Comparison of ENCODE assay signal across 13 cellular contexts in the genomic region with DNA sequence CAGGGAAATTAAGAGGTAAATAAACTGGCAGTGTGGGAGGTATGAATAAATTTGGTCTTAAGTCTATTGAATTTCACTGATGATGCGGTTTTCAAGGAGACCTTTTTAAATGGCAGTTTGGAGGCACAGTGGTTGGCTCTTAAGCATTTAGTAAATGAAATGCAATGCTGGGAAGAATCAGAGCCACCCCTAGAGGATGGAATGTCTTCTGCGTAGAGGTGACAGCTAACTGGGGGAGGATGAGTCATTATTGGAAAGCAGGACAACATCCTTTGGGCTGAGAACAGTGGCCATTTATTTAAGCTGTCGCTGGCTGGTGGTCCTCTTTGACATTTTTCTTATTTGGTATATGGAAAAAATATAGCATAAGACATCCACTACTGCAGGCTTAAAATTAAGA.
DNase-seq lines count a peak whose midpoint lies in the region; ATAC-seq lines count a peak whose summit lies in the region.
"Had no signal": no experiment of that assay in that cellular context is flagged by ENCODE, and none has a peak within 500 bp of the region (broad histone marks: within the 10 kb centered on the region; RNA-seq: fewer than 3 reads in every experiment).

No MANE protein-coding gene starts in this region.

- DNase-seq in COLO829 (ENCODE audit: low spot score), result peak; percentile 6
- peak; percentile 18 for DNase-seq in HCEC 1CT
- peak; percentile 8 for DNase-seq in SW480 (ENCODE audit: low spot score)
- DNase-seq in iris pigment epithelial cell (ENCODE audit: low read depth), result peak; percentile 1
- DNase-seq: CD4-positive, CD25-positive, alpha-beta regulatory T cell; cerebellar nuclear complex; erythroblast; sigmoid colon had no signal

- ATAC-seq in HG02798 (IDR thresholded peaks at IDR 0.05; ENCODE audit: poor library complexity, unreplicated experiment), result no peak
- no peak for ATAC-seq in GM18870 (IDR thresholded peaks at IDR 0.05; ENCODE audit: unreplicated experiment)
- ATAC-seq in GM19395 (IDR thresholded peaks at IDR 0.05; ENCODE audit: unreplicated experiment), result no peak
- ATAC-seq in HG02763 (IDR thresholded peaks at IDR 0.05; ENCODE audit: unreplicated experiment), result no peak
- ATAC-seq: activated naive CD4-positive, alpha-beta T cell treated with anti-CD3 and anti-CD28 coated beads, Interleukin-2, amount 50 U/mL, for 72 hours had no signal
